ENCODE assay signal across 10 cellular contexts in the genomic region with DNA sequence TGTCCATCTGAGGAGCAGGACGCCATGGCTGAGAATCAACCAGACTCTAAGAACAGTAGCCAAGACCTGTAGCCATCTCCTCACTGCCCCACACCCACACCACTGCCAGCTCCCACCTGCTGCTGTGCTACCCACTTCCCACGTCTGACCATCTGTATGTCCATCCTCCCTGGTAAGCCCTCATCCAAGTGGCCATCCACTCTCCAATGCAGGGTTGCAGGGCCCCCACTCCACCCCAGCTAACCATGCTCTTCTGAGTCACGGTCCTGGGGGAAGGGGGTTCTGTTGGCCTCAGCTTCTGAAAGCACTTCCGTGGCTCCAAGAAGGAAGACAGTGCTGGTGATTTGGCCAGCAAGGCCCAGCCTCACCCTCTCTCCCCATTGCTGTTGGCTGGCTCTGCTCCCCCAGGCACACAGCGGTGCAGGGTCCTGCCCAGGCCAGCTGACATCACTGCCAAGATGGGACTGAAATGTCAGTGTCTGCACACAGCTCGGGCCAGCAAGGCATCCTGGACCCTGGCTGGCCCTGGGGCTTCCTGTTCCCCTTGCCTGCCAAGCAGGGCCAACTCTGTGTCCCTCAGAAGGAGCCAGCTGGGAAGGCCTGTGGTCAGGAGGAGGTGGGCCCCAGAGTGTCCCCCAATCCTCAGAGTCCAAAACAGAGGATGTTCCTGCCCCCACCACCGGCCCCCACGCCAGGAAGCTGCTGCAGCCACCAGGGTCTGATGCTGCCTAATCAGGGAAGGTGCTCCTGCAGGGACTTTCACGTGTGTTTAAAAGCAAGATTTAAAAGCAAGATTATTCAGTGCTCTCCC. TPM values are rescaled to one million over a fixed set of nuclear protein-coding genes. Genes with fewer than 3 reads are reported as not detected.
DNase-seq lines count a peak whose midpoint lies in the region; ATAC-seq and TF ChIP-seq lines count a peak whose summit lies in the region.
"Had no signal": no experiment of that assay in that cellular context is flagged by ENCODE, and none has a peak within 500 bp of the region (broad histone marks: within the 10 kb centered on the region; RNA-seq: fewer than 3 reads in every experiment).

No MANE protein-coding gene starts in this region.

- H3K9me3 Mint-ChIP-seq in nephron progenitor cell = peaks cover 29% of the 10 kb centered on the region
- no peaks in the 10 kb centered on the region for H3K9me3 Mint-ChIP-seq in endothelial cell (ENCODE audit: unreplicated experiment)

- H3K36me3 Mint-ChIP-seq in nephron progenitor cell (ENCODE audit: low read depth) (no peaks in the 10 kb centered on the region), endothelial cell (ENCODE audit: low read depth, unreplicated experiment) (no peaks in the 10 kb centered on the region)

- intact Hi-C loops in Right ventricle myocardium inferior (cut with DNase I) (no loop called here), Right ventricle myocardium superior (cut with DNase I) (no loop called here)

- no peak for TF ChIP-seq CTCF in nephron progenitor cell (IDR thresholded peaks at IDR 0.05)
- no peak for TF ChIP-seq CTCF in endothelial cell (IDR thresholded peaks at IDR 0.05; ENCODE audit: unreplicated experiment)

- H3K4me3 Mint-ChIP-seq in nephron progenitor cell = no peak overlapping the region
- H3K4me3 Mint-ChIP-seq in endothelial cell (ENCODE audit: unreplicated experiment) = no peak overlapping the region

- H3K4me1 Mint-ChIP-seq in nephron progenitor cell (peaks cover 39% of the 10 kb centered on the region), endothelial cell (ENCODE audit: unreplicated experiment) (peaks cover 12% of the 10 kb centered on the region)

- H3K27ac Mint-ChIP-seq in nephron progenitor cell = no peak overlapping the region
- no peak overlapping the region for H3K27ac Mint-ChIP-seq in endothelial cell (ENCODE audit: unreplicated experiment)

- DNase-seq in Right ventricle myocardium inferior (ENCODE audit: missing footprints) (peak; percentile 37), Right ventricle myocardium superior (no peak), nephron progenitor cell (peak; percentile 1), ureter (ENCODE audit: low spot score) (peak; percentile 37), HuH-7 (ENCODE audit: low spot score) (no peak), endothelial cell (ENCODE audit: low spot score) (no peak)
- DNase-seq in effector CD4-positive, alpha-beta T cell = peak; percentile 0
- no peak for DNase-seq in stimulated activated CD4-positive, alpha-beta T cell treated with anti-CD3 and anti-CD28 coated beads, Interleukin-4, amount 100 ng/mL, for 1 hour
- DNase-seq: NCI-H1105, WERI-Rb-1 had no signal

- peaks cover 21% of the 10 kb centered on the region for H3K27me3 Mint-ChIP-seq in nephron progenitor cell (ENCODE audit: low read depth, poor library complexity)
- H3K27me3 Mint-ChIP-seq in endothelial cell (ENCODE audit: unreplicated experiment) = peaks cover 10% of the 10 kb centered on the region

- no peak for ATAC-seq in Right ventricle myocardium inferior
- no peak for ATAC-seq in Right ventricle myocardium superior (ENCODE audit: poor library complexity)

RNA-seq across cellular contexts. Expression of a gene that starts 17.5 kb away (rescaled TPM):
- total RNA-seq in Right ventricle myocardium inferior (1.4 TPM), Right ventricle myocardium superior (1.6 TPM), ureter (4.0 TPM), endothelial cell (ENCODE audit: unreplicated experiment) (1.3 TPM)

Comparison
In these comparisons a context has a peak if more than half of its experiments do, and no peak if none do; other contexts are left out.
1. DNase-seq: peak in Right ventricle myocardium inferior (single experiment), effector CD4-positive, alpha-beta T cell (single experiment), nephron progenitor cell (single experiment) and ureter (single experiment); none in Right ventricle myocardium superior (single experiment), stimulated activated CD4-positive, alpha-beta T cell treated with anti-CD3 and anti-CD28 coated beads, Interleukin-4, amount 100 ng/mL, for 1 hour (single experiment), HuH-7 (single experiment) and endothelial cell (single experiment).